ENCODE assay signal across 9 cellular contexts in the genomic region with DNA sequence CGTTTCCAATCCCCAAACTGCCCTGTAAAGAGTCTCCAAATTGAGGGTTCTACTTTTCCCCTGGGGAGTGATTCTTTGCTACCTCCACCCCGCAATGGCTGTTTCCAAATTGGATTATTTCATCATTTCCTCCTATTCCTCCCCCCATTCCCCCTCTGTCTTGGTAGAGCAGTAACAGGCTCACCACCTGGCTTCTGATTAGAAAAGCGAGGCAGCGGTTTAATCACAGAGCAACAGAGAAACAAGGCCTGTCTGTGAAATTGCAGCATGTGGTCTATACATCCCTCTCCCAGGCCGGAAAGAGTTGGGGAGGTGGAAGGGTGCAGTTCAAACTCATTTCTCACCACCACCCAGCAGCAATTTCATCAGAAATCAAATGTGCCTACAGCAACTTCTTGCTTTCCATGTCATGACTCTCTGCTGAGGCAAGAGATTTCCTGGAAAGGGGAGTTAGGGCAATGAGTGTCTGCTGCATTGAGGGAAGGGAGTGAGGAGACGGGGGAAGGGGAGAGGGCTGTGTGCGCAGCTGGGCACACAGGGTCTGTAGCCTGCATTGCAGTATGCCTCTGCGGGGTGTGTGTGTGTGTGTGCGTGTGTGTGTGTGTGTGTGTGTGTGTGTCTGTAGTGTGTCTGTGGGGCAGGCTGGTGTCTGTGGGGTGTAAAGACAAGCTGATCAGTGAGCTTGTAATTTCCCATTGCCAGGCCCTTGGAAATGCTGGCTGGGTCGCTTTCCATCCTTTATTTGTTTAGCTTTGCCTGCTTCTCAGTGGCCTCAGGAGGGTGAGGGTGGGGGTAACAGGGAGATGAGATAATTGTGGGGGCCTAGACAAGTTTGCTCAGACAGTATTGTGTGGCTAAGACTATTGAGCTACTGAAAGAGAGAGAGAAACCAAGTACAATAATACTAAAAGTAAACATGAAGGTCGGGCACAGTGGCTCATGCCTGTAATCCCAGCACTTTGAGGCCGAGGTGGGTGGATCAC. TPM values are rescaled to one million over a fixed set of nuclear protein-coding genes. Genes with fewer than 3 reads are reported as not detected.
A peak's percentile ranks its signal among the peaks of the same experiment; 100 is the strongest.
DNase-seq lines count a peak whose midpoint lies in the region; ATAC-seq and TF ChIP-seq lines count a peak whose summit lies in the region.
"Had no signal": no experiment of that assay in that cellular context is flagged by ENCODE, and none has a peak within 500 bp of the region (broad histone marks: within the 10 kb centered on the region; RNA-seq: fewer than 3 reads in every experiment).

No MANE protein-coding gene starts in this region.

- no peak overlapping the region for H2AFZ ChIP-seq in neural cell (ENCODE audit: low read depth, low read length)

- no peak for TF ChIP-seq RAD21 in neural cell (conservative IDR thresholded peaks at IDR 0.05)

- H3K36me3 ChIP-seq in HAP-1 (replicated peaks) (no peaks in the 10 kb centered on the region), neural cell (ENCODE audit: insufficient read depth, low read length) (no peaks in the 10 kb centered on the region)
- H3K36me3 ChIP-seq: pancreas had no signal

- H3K4me3 ChIP-seq in HAP-1 (no peak overlapping the region), neural cell (ENCODE audit: low read length) (no peak overlapping the region)
- H3K4me3 ChIP-seq: pancreas had no signal

- H3K27ac Mint-ChIP-seq in activated naive CD8-positive, alpha-beta T cell treated with anti-CD3 and anti-CD28 coated beads, Interleukin-2, amount 50 U/mL, for 24 hours = peak overlapping the region; percentile 32

- H3F3A ChIP-seq in neural cell (ENCODE audit: insufficient read depth, low read length, poor library complexity, severe bottlenecking) = no peaks in the 10 kb centered on the region

- no peak for TF ChIP-seq EP300 in neural cell (conservative IDR thresholded peaks at IDR 0.05; ENCODE audit: poor library complexity, severe bottlenecking)

- H3K79me2 ChIP-seq in neural cell (replicated peaks; ENCODE audit: insufficient read depth, low read length) = no peaks in the 10 kb centered on the region

- peaks cover 6% of the 10 kb centered on the region for H3K4me1 Mint-ChIP-seq in activated naive CD8-positive, alpha-beta T cell treated with anti-CD3 and anti-CD28 coated beads, Interleukin-2, amount 50 U/mL, for 24 hours

- no peaks in the 10 kb centered on the region for H3K9me3 Mint-ChIP-seq in activated naive CD8-positive, alpha-beta T cell treated with anti-CD3 and anti-CD28 coated beads, Interleukin-2, amount 50 U/mL, for 24 hours

- H3K9me2 ChIP-seq in neural cell (ENCODE audit: insufficient read depth, low read length) = no peaks in the 10 kb centered on the region

- DNase-seq in HAP-1 (ENCODE audit: low spot score in 2 of 2) (peak; percentile 27 to 32), NCI-H2196 (lab: John Stamatoyannopoulos, UW; ENCODE audit: unreplicated experiment) (peak; percentile 61), glomerular visceral epithelial cell (ENCODE audit: extremely low spot score) (no peak)
- DNase-seq in activated naive CD8-positive, alpha-beta T cell treated with anti-CD3 and anti-CD28 coated beads, Interleukin-2, amount 50 U/mL, for 24 hours = no peak
- DNase-seq: pancreas had no signal

- H3K36me3 Mint-ChIP-seq in activated naive CD8-positive, alpha-beta T cell treated with anti-CD3 and anti-CD28 coated beads, Interleukin-2, amount 50 U/mL, for 24 hours (ENCODE audit: low read depth) = no peaks in the 10 kb centered on the region

- no peak overlapping the region for H3K4me3 Mint-ChIP-seq in activated naive CD8-positive, alpha-beta T cell treated with anti-CD3 and anti-CD28 coated beads, Interleukin-2, amount 50 U/mL, for 24 hours

- TF ChIP-seq CTCF in neural cell (IDR thresholded peaks at IDR 0.05; ENCODE audit: poor library complexity, severe bottlenecking) = no peak

- peak overlapping the region; percentile 18 for H3K27ac ChIP-seq in neural cell (ENCODE audit: low read length)

- in situ Hi-C loops in HAP-1 (cut with MboI; ENCODE audit: low sequenced_read_pairs) = no loop called here

- H3K27me3 ChIP-seq in HAP-1 (ENCODE audit: low read depth) (no peaks in the 10 kb centered on the region), neural cell (ENCODE audit: insufficient read depth, low read depth, low read length) (no peaks in the 10 kb centered on the region)
- H3K27me3 ChIP-seq: pancreas had no signal

- no peaks in the 10 kb centered on the region for H3K27me3 Mint-ChIP-seq in activated naive CD8-positive, alpha-beta T cell treated with anti-CD3 and anti-CD28 coated beads, Interleukin-2, amount 50 U/mL, for 24 hours

- peak; percentile 43 for ATAC-seq in activated naive CD8-positive, alpha-beta T cell treated with anti-CD3 and anti-CD28 coated beads, Interleukin-2, amount 50 U/mL, for 24 hours
- ATAC-seq in HG02870 (IDR thresholded peaks at IDR 0.05; ENCODE audit: unreplicated experiment) (no peak), HG03457 (IDR thresholded peaks at IDR 0.05; ENCODE audit: unreplicated experiment) (no peak), GM18498 (IDR thresholded peaks at IDR 0.05; ENCODE audit: unreplicated experiment) (no peak)

- peaks cover 6% of the 10 kb centered on the region for H3K4me1 ChIP-seq in HAP-1

- peak overlapping the region; percentile 13 for H3K9ac ChIP-seq in neural cell (ENCODE audit: low read length)

- H4K20me1 ChIP-seq in neural cell (ENCODE audit: insufficient read depth) = no peaks in the 10 kb centered on the region

- H3K4me2 ChIP-seq in neural cell (ENCODE audit: low read length) = no peak overlapping the region

- H3K9me3 ChIP-seq in HAP-1 = no peaks in the 10 kb centered on the region
- H3K9me3 ChIP-seq in neural cell (ENCODE audit: low read length) = no peaks in the 10 kb centered on the region
- H3K9me3 ChIP-seq: pancreas had no signal

TF ChIP-seq in neural cell, 6 proteins besides CTCF, POLR2A, EP300 and RAD21:
- TF ChIP-seq MXI1 (conservative IDR thresholded peaks at IDR 0.05; ENCODE audit: poor library complexity, severe bottlenecking) (no peak), POLR2AphosphoS5 (IDR thresholded peaks at IDR 0.05) (no peak), EZH2 (IDR thresholded peaks at IDR 0.05; ENCODE audit: borderline replicate concordance, insufficient read depth, low read length, poor library complexity, severe bottlenecking) (no peak), SMC3 (conservative IDR thresholded peaks at IDR 0.05; ENCODE audit: poor library complexity) (no peak), TAF1 (IDR thresholded peaks at IDR 0.05; ENCODE audit: low read depth) (no peak)
- TF ChIP-seq, protein P1, sequence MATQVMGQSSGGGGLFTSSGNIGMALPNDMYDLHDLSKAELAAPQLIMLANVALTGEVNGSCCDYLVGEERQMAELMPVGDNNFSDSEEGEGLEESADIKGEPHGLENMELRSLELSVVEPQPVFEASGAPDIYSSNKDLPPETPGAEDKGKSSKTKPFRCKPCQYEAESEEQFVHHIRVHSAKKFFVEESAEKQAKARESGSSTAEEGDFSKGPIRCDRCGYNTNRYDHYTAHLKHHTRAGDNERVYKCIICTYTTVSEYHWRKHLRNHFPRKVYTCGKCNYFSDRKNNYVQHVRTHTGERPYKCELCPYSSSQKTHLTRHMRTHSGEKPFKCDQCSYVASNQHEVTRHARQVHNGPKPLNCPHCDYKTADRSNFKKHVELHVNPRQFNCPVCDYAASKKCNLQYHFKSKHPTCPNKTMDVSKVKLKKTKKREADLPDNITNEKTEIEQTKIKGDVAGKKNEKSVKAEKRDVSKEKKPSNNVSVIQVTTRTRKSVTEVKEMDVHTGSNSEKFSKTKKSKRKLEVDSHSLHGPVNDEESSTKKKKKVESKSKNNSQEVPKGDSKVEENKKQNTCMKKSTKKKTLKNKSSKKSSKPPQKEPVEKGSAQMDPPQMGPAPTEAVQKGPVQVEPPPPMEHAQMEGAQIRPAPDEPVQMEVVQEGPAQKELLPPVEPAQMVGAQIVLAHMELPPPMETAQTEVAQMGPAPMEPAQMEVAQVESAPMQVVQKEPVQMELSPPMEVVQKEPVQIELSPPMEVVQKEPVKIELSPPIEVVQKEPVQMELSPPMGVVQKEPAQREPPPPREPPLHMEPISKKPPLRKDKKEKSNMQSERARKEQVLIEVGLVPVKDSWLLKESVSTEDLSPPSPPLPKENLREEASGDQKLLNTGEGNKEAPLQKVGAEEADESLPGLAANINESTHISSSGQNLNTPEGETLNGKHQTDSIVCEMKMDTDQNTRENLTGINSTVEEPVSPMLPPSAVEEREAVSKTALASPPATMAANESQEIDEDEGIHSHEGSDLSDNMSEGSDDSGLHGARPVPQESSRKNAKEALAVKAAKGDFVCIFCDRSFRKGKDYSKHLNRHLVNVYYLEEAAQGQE (IDR thresholded peaks at IDR 0.05; ENCODE audit: borderline replicate concordance) = no peak

RNA-seq across cellular contexts. Expression of a gene that starts 13.5 kb away (rescaled TPM):
- 150 and 174 TPM in 2 replicates for polyA plus RNA-seq in neural cell
- polyA minus RNA-seq in neural cell = 124 and 128 TPM in 2 replicates

Comparison
In these comparisons a context has a peak if more than half of its experiments do, and no peak if none do; other contexts are left out.
1. DNase-seq: peak in HAP-1 (2 of 2) and NCI-H2196 (single experiment); none in activated naive CD8-positive, alpha-beta T cell treated with anti-CD3 and anti-CD28 coated beads, Interleukin-2, amount 50 U/mL, for 24 hours (single experiment) and glomerular visceral epithelial cell (single experiment).